9 cellular contexts compared by ENCODE assay signal in genomic region chr10:77392851-77393250, GRCh38.
DNase-seq lines count a peak whose midpoint lies in the region; ATAC-seq, FAIRE-seq and TF ChIP-seq lines count a peak whose summit lies in the region.
"Had no signal": no experiment of that assay in that cellular context is flagged by ENCODE, and none has a peak within 500 bp of the region (broad histone marks: within the 10 kb centered on the region; RNA-seq: fewer than 3 reads in every experiment).

No MANE protein-coding gene starts in this region.

- TF ChIP-seq CTCF in bronchial epithelial cell (IDR thresholded peaks at IDR 0.05; ENCODE audit: insufficient read depth, low read length, severe bottlenecking), result no peak

- H3K36me3 Mint-ChIP-seq in activated naive CD4-positive, alpha-beta T cell treated with anti-CD3 and anti-CD28 coated beads, Interleukin-2, amount 50 U/mL, for 72 hours, result no peaks in the 10 kb centered on the region
- H3K36me3 Mint-ChIP-seq: activated naive CD4-positive, alpha-beta T cell treated with anti-CD3 and anti-CD28 coated beads, Interleukin-2, amount 50 U/mL, for 24 hours had no signal

- no peak for ATAC-seq in activated naive CD4-positive, alpha-beta T cell treated with anti-CD3 and anti-CD28 coated beads, Interleukin-2, amount 50 U/mL, for 72 hours
- ATAC-seq in HG02870 (IDR thresholded peaks at IDR 0.05; ENCODE audit: unreplicated experiment), result no peak

- H3K27me3 ChIP-seq in bronchial epithelial cell (ENCODE audit: control insufficient read depth, insufficient read depth, low read length), result no peaks in the 10 kb centered on the region

- no peak overlapping the region for H3K27ac Mint-ChIP-seq in activated naive CD4-positive, alpha-beta T cell treated with anti-CD3 and anti-CD28 coated beads, Interleukin-2, amount 50 U/mL, for 72 hours
- H3K27ac Mint-ChIP-seq: activated naive CD4-positive, alpha-beta T cell treated with anti-CD3 and anti-CD28 coated beads, Interleukin-2, amount 50 U/mL, for 24 hours had no signal

- no peaks in the 10 kb centered on the region for H3K9me3 Mint-ChIP-seq in activated naive CD4-positive, alpha-beta T cell treated with anti-CD3 and anti-CD28 coated beads, Interleukin-2, amount 50 U/mL, for 72 hours
- H3K9me3 Mint-ChIP-seq: activated naive CD4-positive, alpha-beta T cell treated with anti-CD3 and anti-CD28 coated beads, Interleukin-2, amount 50 U/mL, for 24 hours had no signal

- H3K4me3 ChIP-seq in bronchial epithelial cell (ENCODE audit: low read depth, low read length), result no peak overlapping the region

- H3K36me3 ChIP-seq in bronchial epithelial cell (ENCODE audit: control insufficient read depth, insufficient read depth, low read length), result no peaks in the 10 kb centered on the region

- FAIRE-seq in bronchial epithelial cell (lab: Jason Lieb, UNC), result peak; percentile 100

- DNase-seq in COLO668 (lab: John Stamatoyannopoulos, UW; ENCODE audit: unreplicated experiment), result peak; percentile 76
- peak; percentile 81 for DNase-seq in NCI-H2029 (lab: John Stamatoyannopoulos, UW)
- peak; percentile 99 for DNase-seq in bronchial epithelial cell (ENCODE audit: low read depth)
- peak; percentile 62 for DNase-seq in myocyte (ENCODE audit: low read depth)
- DNase-seq in stimulated activated CD4-positive, alpha-beta T cell treated with anti-CD3 and anti-CD28 coated beads, Interleukin-12 subunit alpha, Interleukin-12 subunit beta, amount 100 ng/mL, for 4 hours, result no peak
- no peak for DNase-seq in activated naive CD4-positive, alpha-beta T cell treated with anti-CD3 and anti-CD28 coated beads, Interleukin-2, amount 50 U/mL, for 72 hours (ENCODE audit: low spot score in 2 of 2)
- no peak for DNase-seq in anterior cingulate cortex (lab: John Stamatoyannopoulos, UW)

Comparison
In these comparisons a context has a peak if more than half of its experiments do, and no peak if none do; other contexts are left out.
1. DNase-seq: peak in COLO668 (single experiment), NCI-H2029 (single experiment), bronchial epithelial cell (single experiment) and myocyte (single experiment); none in stimulated activated CD4-positive, alpha-beta T cell treated with anti-CD3 and anti-CD28 coated beads, Interleukin-12 subunit alpha, Interleukin-12 subunit beta, amount 100 ng/mL, for 4 hours (single experiment), activated naive CD4-positive, alpha-beta T cell treated with anti-CD3 and anti-CD28 coated beads, Interleukin-2, amount 50 U/mL, for 72 hours (0 of 2) and anterior cingulate cortex (0 of 58).